Comparison of ENCODE assay signal across 5 cellular contexts in the genomic region with DNA sequence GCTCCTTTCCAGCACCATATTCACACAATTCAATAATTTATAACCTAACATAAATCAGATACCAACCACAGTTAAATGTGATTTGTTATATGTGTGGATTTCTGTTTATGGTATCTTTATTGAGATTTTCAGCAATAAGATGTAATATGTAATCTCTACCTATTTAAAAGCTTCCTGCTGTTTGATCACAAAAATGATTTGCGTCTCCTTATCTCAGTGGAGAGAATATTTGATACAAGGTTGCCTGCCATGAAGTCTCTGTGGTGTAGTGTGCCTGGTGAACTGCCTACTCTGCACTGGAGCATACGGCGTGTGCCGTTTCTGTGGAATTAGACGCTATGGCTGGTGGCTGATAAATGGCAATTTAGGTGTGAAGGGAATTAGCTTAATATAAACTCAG.
"Had no signal": no experiment of that assay in that cellular context is flagged by ENCODE, and none has a peak within 500 bp of the region (broad histone marks: within the 10 kb centered on the region; RNA-seq: fewer than 3 reads in every experiment).

No MANE protein-coding gene starts in this region.

- H2AFZ ChIP-seq: GM23338 had no signal

- H3K4me3 ChIP-seq: GM23338, K562 had no signal

- ATAC-seq: GM23338, K562 had no signal

- H3K4me2 ChIP-seq: GM23338 had no signal

- DNase-seq: H9, HCEC 1CT, IMR-90 had no signal
